In genomic region chr7:148994576-148994975, GRCh38 we compare ENCODE assay signal across 22 cellular contexts.
"Had no signal": no experiment of that assay in that cellular context is flagged by ENCODE, and none has a peak within 500 bp of the region (broad histone marks: within the 10 kb centered on the region; RNA-seq: fewer than 3 reads in every experiment).

No MANE protein-coding gene starts in this region.

- H3K27me3 ChIP-seq: SJCRH30 had no signal

- ATAC-seq: Right ventricle myocardium inferior, SK-N-SH treated with all-trans-retinoic acid at 6 μM for 48 hours had no signal

- H3K4me1 ChIP-seq: SJCRH30 had no signal

- H3K36me3 ChIP-seq: SJCRH30 had no signal

- DNase-seq: IMR-90, MV-4-11, NCI-H1048, NCI-H1105, NCI-H1417 treated with DMSO at 0.1 percent for 48 hours, NCI-H146, NCI-H1694 treated with DMSO at 0.1 percent for 48 hours, NCI-H1930, NCI-H2081, NCI-H2107, NCI-H2171, NCI-H226, NCI-H446, NCI-H510A, NCI-H524 treated with DMSO at 0.1 percent for 48 hours, NCI-H69, NCI-H774, SHP77 treated with DMSO at 0.1 percent for 48 hours, SJCRH30 had no signal

- H3K27ac ChIP-seq: RWPE1, SJCRH30 had no signal

- H3K9me3 ChIP-seq: SJCRH30 had no signal

- H3K4me3 ChIP-seq: SJCRH30 had no signal
